1 cellular context compared by ENCODE assay signal in the genomic region with DNA sequence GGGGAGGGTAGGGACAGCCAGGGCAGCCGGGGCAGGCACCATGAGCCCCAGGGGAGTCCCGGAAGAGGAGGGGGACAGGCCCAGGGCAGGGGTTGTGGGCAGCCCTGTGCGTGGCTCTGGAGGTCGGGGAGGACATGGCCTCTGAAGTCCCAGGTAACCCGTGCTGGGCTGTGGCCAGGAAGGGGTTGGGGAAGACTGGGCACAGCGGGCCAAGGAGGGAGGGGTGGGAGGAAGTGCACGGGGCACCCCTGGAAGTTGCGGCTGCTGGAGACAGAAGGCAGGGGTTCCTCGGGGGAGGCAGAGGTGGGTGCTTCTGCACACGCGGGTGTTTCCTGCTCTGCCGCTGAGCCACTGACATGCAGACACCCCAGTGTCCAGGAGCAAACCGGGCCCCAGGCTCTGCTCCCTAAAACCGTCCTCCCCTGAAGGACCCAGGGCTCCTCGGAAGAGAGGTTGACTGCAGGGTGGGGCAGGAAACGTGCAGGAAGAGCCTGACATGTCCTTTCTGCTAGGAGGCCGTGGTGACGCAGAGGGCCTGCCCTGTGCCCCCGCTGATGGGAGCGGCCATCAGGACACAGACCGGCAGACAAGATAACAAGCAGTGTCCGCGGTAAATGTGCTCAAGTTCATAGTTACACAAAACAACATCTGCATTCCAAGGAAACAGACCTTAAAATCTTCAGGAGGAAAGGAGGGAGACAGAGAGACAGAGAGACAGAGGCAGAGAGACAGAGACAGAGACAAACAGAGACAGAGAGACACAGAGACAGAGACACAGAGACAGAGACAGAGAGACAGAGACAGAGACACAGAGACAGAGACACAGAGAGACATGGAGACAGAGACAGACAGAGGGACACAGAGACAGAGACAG.
TF ChIP-seq lines count a peak whose summit lies in the region.

No MANE protein-coding gene starts in this region.

TF ChIP-seq in WTC11, 78 proteins besides CTCF, POLR2A, EP300 and RAD21:
- TF ChIP-seq AFF4 (CRISPR knock-in tag; IDR thresholded peaks at IDR 0.05; ENCODE audit: borderline replicate concordance) (no peak), ELF4 (CRISPR knock-in tag; IDR thresholded peaks at IDR 0.05; ENCODE audit: low read depth) (no peak), ZNF138 (CRISPR knock-in tag; conservative IDR thresholded peaks at IDR 0.05) (no peak), ZNF396 (CRISPR knock-in tag; IDR thresholded peaks at IDR 0.05; ENCODE audit: borderline replicate concordance) (no peak), TEAD1 (CRISPR knock-in tag; IDR thresholded peaks at IDR 0.05) (no peak), ZNF219 (CRISPR knock-in tag; IDR thresholded peaks at IDR 0.05; ENCODE audit: borderline replicate concordance) (no peak), GRHL2 (CRISPR knock-in tag; IDR thresholded peaks at IDR 0.05; ENCODE audit: insufficient replicate concordance, severe bottlenecking) (no peak), CREM (CRISPR knock-in tag; IDR thresholded peaks at IDR 0.05) (no peak), JUN (CRISPR knock-in tag; IDR thresholded peaks at IDR 0.05) (no peak), ERG (CRISPR knock-in tag; IDR thresholded peaks at IDR 0.05) (no peak), NFATC4 (CRISPR knock-in tag; IDR thresholded peaks at IDR 0.05) (no peak)
- TF ChIP-seq, protein P1, sequence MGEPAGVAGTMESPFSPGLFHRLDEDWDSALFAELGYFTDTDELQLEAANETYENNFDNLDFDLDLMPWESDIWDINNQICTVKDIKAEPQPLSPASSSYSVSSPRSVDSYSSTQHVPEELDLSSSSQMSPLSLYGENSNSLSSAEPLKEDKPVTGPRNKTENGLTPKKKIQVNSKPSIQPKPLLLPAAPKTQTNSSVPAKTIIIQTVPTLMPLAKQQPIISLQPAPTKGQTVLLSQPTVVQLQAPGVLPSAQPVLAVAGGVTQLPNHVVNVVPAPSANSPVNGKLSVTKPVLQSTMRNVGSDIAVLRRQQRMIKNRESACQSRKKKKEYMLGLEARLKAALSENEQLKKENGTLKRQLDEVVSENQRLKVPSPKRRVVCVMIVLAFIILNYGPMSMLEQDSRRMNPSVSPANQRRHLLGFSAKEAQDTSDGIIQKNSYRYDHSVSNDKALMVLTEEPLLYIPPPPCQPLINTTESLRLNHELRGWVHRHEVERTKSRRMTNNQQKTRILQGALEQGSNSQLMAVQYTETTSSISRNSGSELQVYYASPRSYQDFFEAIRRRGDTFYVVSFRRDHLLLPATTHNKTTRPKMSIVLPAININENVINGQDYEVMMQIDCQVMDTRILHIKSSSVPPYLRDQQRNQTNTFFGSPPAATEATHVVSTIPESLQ (CRISPR knock-in tag; IDR thresholded peaks at IDR 0.05), result no peak
- TF ChIP-seq, protein P2, sequence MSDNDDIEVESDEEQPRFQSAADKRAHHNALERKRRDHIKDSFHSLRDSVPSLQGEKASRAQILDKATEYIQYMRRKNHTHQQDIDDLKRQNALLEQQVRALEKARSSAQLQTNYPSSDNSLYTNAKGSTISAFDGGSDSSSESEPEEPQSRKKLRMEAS (CRISPR knock-in tag; IDR thresholded peaks at IDR 0.05), result no peak
- TF ChIP-seq, protein P3, sequence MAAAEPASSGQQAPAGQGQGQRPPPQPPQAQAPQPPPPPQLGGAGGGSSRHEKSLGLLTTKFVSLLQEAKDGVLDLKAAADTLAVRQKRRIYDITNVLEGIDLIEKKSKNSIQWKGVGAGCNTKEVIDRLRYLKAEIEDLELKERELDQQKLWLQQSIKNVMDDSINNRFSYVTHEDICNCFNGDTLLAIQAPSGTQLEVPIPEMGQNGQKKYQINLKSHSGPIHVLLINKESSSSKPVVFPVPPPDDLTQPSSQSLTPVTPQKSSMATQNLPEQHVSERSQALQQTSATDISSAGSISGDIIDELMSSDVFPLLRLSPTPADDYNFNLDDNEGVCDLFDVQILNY (CRISPR knock-in tag; IDR thresholded peaks at IDR 0.05), result no peak
